Comparison of ENCODE assay signal across 1 cellular context in the genomic region with DNA sequence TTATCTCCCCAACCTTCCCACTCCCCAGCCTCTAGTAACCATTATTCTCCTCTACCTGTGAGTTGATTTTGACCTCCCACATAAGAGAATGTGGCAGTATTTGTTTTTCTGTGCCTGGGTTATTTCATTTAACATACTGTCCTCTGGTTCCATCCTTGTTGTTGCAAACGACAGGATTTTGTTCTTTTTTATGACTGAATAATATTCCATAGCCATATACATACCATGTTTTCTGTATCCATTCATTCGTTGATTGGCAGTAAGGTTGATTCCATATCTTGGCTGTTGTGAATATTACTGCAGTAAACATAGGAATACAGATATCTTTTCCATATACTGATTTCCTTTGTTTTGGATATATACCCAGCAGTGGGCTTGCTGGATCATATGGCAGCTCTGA.
TF ChIP-seq lines count a peak whose summit lies in the region.

No MANE protein-coding gene starts in this region.

TF ChIP-seq in SK-N-SH, 30 proteins besides CTCF, POLR2A, EP300 and RAD21 (continued from another document):
- TF ChIP-seq TCF12 (IDR thresholded peaks at IDR 0.05) (no peak), SIN3A (IDR thresholded peaks at IDR 0.05; ENCODE audit: borderline replicate concordance, low read depth, low read length) (no peak), ELF1 (IDR thresholded peaks at IDR 0.05) (no peak), MEF2A (IDR thresholded peaks at IDR 0.05; ENCODE audit: borderline replicate concordance, low read depth) (no peak), GABPA (IDR thresholded peaks at IDR 0.05; ENCODE audit: low read depth) (no peak), NRF1 (IDR thresholded peaks at IDR 0.05; ENCODE audit: low read depth, low read length) (no peak), FOXM1 (IDR thresholded peaks at IDR 0.05; ENCODE audit: low read depth) (no peak), GATA2 (CRISPR knock-in tag; IDR thresholded peaks at IDR 0.05) (no peak), RXRA (IDR thresholded peaks at IDR 0.05; ENCODE audit: borderline replicate concordance, low read depth) (no peak), CHD2 (IDR thresholded peaks at IDR 0.05; ENCODE audit: low read length, partially characterized antibody) (no peak), RCOR1 (IDR thresholded peaks at IDR 0.05; ENCODE audit: low read length) (no peak), FOSL2 (IDR thresholded peaks at IDR 0.05; ENCODE audit: borderline replicate concordance, low read depth) (no peak)
- TF ChIP-seq, protein P1, sequence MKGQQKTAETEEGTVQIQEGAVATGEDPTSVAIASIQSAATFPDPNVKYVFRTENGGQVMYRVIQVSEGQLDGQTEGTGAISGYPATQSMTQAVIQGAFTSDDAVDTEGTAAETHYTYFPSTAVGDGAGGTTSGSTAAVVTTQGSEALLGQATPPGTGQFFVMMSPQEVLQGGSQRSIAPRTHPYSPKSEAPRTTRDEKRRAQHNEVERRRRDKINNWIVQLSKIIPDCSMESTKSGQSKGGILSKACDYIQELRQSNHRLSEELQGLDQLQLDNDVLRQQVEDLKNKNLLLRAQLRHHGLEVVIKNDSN (IDR thresholded peaks at IDR 0.05; ENCODE audit: borderline replicate concordance, low read depth): no peak
